23 cellular contexts compared by ENCODE assay signal in the genomic region with DNA sequence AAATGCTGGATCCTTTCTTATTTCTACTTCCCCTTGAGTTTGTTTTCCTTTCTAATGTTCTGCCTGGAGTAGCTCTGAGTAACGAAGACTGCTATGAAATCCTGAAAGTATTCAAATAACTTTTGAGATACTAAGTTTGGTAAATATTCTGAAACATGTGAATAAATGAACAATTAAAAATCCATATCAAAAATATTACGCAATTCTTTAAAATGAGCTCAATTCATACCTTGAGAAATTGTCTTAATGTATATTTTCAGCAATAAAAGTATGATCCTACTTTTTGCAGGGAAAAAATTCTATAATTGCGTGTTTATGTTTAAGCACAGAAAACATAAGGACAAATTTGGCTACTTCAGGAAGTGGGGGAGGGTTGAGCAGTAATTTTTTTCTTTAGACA. TPM values are rescaled to one million over a fixed set of nuclear protein-coding genes. Genes with fewer than 3 reads are reported as not detected.
DNase-seq lines count a peak whose midpoint lies in the region; ATAC-seq and TF ChIP-seq lines count a peak whose summit lies in the region.
"Had no signal": no experiment of that assay in that cellular context is flagged by ENCODE, and none has a peak within 500 bp of the region (broad histone marks: within the 10 kb centered on the region; RNA-seq: fewer than 3 reads in every experiment).

No MANE protein-coding gene starts in this region.

- BruUV-seq in IMR-90 (replicated peaks; lab: Mats Ljungman, UMichigan) = no TSS peak

- H3K9me3 Mint-ChIP-seq in chondrocyte (ENCODE audit: low read depth) = peaks cover 15% of the 10 kb centered on the region
- peaks cover 33% of the 10 kb centered on the region for H3K9me3 Mint-ChIP-seq in nephron

- peaks cover 26 to 38% of the 10 kb centered on the region in 2 experiments for H3K79me1 ChIP-seq in IMR-90 (ENCODE audit: low read depth in 1 of 2, low read length in 2 of 2)

- H3K4me3 Mint-ChIP-seq in chondrocyte (ENCODE audit: unreplicated experiment) (no peak overlapping the region), nephron (peak overlapping the region; percentile 43 to 72 (median 55))
- H3K4me3 Mint-ChIP-seq: CD8-positive, alpha-beta T cell had no signal

- no peak overlapping the region for H2AFZ ChIP-seq in IMR-90 (replicated peaks; ENCODE audit: low read length, poor library complexity)
- H2AFZ ChIP-seq: GM23248 had no signal

- H3K9ac ChIP-seq in IMR-90 (ENCODE audit: low read depth, low read length) = no peak overlapping the region
- H3K9ac ChIP-seq: BLaER1 treated with 17β-estradiol and CSF1 and Interleukin-3, amounts not matched to agents 10 nM and 100 nM; GM23248 had no signal

- no CpG with 5 or more reads among the region's 3 CpGs for WGBS in IMR-90 (ENCODE audit: extremely low coverage in 2 of 2, insufficient read length in 1 of 2), 2 experiments
- 92% methylated on average over 3 of the region's 3 CpGs for WGBS in suprapubic skin

- H3K27me3 Mint-ChIP-seq in chondrocyte (ENCODE audit: low read depth) (no peaks in the 10 kb centered on the region), nephron (ENCODE audit: low read depth) (no peaks in the 10 kb centered on the region)

- no peak overlapping the region for H4K8ac ChIP-seq in IMR-90 (ENCODE audit: low read depth in 2 of 2, low read length in 2 of 2)

- POLR2A ChIA-PET in IMR-90 (lab: Charles Lee; ENCODE audit: unreplicated experiment) = no interaction called here
- POLR2A ChIA-PET in HEK293T (lab: Yijun Ruan, JAX) = interaction anchor here (9.0 kb wide), 1 partner anchor 13 kb away, joined by 60 read pairs; the partner anchor contains the start of gene TCAF1

- H3K9me3 ChIP-seq in IMR-90 (ENCODE audit: control insufficient read depth, insufficient read depth, low read length) (no peaks in the 10 kb centered on the region), suprapubic skin (no peaks in the 10 kb centered on the region)
- H3K9me3 ChIP-seq: HAP-1 had no signal

- no peak for ATAC-seq in IMR-90 (ENCODE audit: low read depth)
- no peak for ATAC-seq in HG02610 (IDR thresholded peaks at IDR 0.05; ENCODE audit: unreplicated experiment)
- ATAC-seq: CD8-positive, alpha-beta T cell had no signal

- TF ChIP-seq CTCF in IMR-90 (conservative IDR thresholded peaks at IDR 0.05; ENCODE audit: low read depth, low read length) (no peak), chondrocyte (IDR thresholded peaks at IDR 0.05) (no peak), nephron (IDR thresholded peaks at IDR 0.05; ENCODE audit: unreplicated experiment in 3 of 3) (no peak), suprapubic skin (IDR thresholded peaks at IDR 0.05) (no peak)

- peaks cover 8% of the 10 kb centered on the region for H3K4me1 ChIP-seq in IMR-90 (ENCODE audit: control insufficient read depth, insufficient read depth, low read length)
- H3K4me1 ChIP-seq in suprapubic skin = peaks cover 20% of the 10 kb centered on the region
- H3K4me1 ChIP-seq: HAP-1, SJCRH30 had no signal

- H3K23ac ChIP-seq in IMR-90 (ENCODE audit: low read depth, low read length) = no peak overlapping the region

- no peak for TF ChIP-seq EP300 in suprapubic skin (IDR thresholded peaks at IDR 0.05)

- no peak overlapping the region for H2BK5ac ChIP-seq in IMR-90 (ENCODE audit: low read depth, low read length, poor library complexity, severe bottlenecking)

- H2BK15ac ChIP-seq in IMR-90 (ENCODE audit: low read depth, low read length) = no peak overlapping the region

- H3K36me3 Mint-ChIP-seq in chondrocyte (ENCODE audit: low read depth) (peaks cover 16% of the 10 kb centered on the region), nephron (ENCODE audit: low read depth) (peaks cover 40% of the 10 kb centered on the region)

- dilution Hi-C loops in IMR-90 (cut with HindIII; ENCODE audit: low sequenced_read_pairs, unreplicated experiment) = no loop called here

- H2AK5ac ChIP-seq in IMR-90 (ENCODE audit: low read depth, low read length) = no peak overlapping the region

- H3K4me2 ChIP-seq in IMR-90 (ENCODE audit: low read depth, low read length) = peak overlapping the region; percentile 41; the same call in 1 of the 2 replicates

- TF ChIP-seq POLR2A in IMR-90 (IDR thresholded peaks at IDR 0.05; ENCODE audit: low read depth, low read length) (no peak), suprapubic skin (IDR thresholded peaks at IDR 0.05) (no peak)

- in situ Hi-C loops in IMR-90 (cut with MboI; ENCODE audit: low sequenced_read_pairs) = loop anchor here (25.0 kb wide), 1 partner anchor 1325 kb away; no protein-coding TSS in a partner anchor

- no peak overlapping the region for H3K4ac ChIP-seq in IMR-90 (ENCODE audit: low read depth, low read length)

- no peak overlapping the region for H3K14ac ChIP-seq in IMR-90 (replicated peaks; ENCODE audit: low read depth, low read length)

- H4K5ac ChIP-seq in IMR-90 (ENCODE audit: low read depth, low read length) = no peak overlapping the region

- no peak overlapping the region for H2BK120ac ChIP-seq in IMR-90 (ENCODE audit: low read depth, low read length)

- H3K27ac ChIP-seq in IMR-90 (ENCODE audit: insufficient read depth, low read length) (no peak overlapping the region), suprapubic skin (no peak overlapping the region)
- H3K27ac ChIP-seq: BLaER1 treated with 17β-estradiol and CSF1 and Interleukin-3, amounts not matched to agents 10 nM and 100 nM; GM23248; SJCRH30 had no signal

- H3K9me1 ChIP-seq in IMR-90 (ENCODE audit: insufficient read depth, low read length) = peaks cover 2% of the 10 kb centered on the region; the same call in 1 of the 2 replicates

- H3K4me3 ChIP-seq in IMR-90 (ENCODE audit: insufficient read depth, low read depth, low read length) = no peak overlapping the region
- no peak overlapping the region for H3K4me3 ChIP-seq in suprapubic skin
- H3K4me3 ChIP-seq: BLaER1 treated with 17β-estradiol and CSF1 and Interleukin-3, amounts not matched to agents 10 nM and 100 nM; GM23248; HAP-1; SJCRH30 had no signal

- H3K56ac ChIP-seq in IMR-90 (ENCODE audit: extremely low read depth, insufficient read depth, low read length) = no peak overlapping the region

- H3K27me3 ChIP-seq in IMR-90 (ENCODE audit: control insufficient read depth, insufficient read depth, low read length) = no peaks in the 10 kb centered on the region
- no peaks in the 10 kb centered on the region for H3K27me3 ChIP-seq in suprapubic skin
- H3K27me3 ChIP-seq: BLaER1 treated with 17β-estradiol and CSF1 and Interleukin-3, amounts not matched to agents 10 nM and 100 nM; SJCRH30 had no signal

- H4K20me1 ChIP-seq in IMR-90 (ENCODE audit: insufficient read depth, low read length) = no peaks in the 10 kb centered on the region; the same call in 1 of the 2 replicates
- H4K20me1 ChIP-seq: BLaER1 treated with 17β-estradiol and CSF1 and Interleukin-3, amounts not matched to agents 10 nM and 100 nM had no signal

- intact Hi-C loops in IMR-90 (cut with micrococcal nuclease) = loop anchor here (10.0 kb wide), 1 partner anchor 128 kb away; no protein-coding TSS in a partner anchor

- no peak overlapping the region for H4K91ac ChIP-seq in IMR-90 (ENCODE audit: insufficient read depth, low read depth, low read length)

- H3K36me3 ChIP-seq in IMR-90 (ENCODE audit: control insufficient read depth, insufficient read depth, low read length) (peaks cover 3% of the 10 kb centered on the region; the same call in 1 of the 2 replicates), suprapubic skin (peaks cover 3% of the 10 kb centered on the region)
- H3K36me3 ChIP-seq: HAP-1 had no signal

- no peak for TF ChIP-seq RAD21 in IMR-90 (IDR thresholded peaks at IDR 0.05; ENCODE audit: low read length)

- no peak overlapping the region for H2AK9ac ChIP-seq in IMR-90 (replicated peaks; ENCODE audit: low read depth, low read length, poor library complexity)

- DNase-seq in IMR-90 = peak; percentile 19
- no peak for DNase-seq in chondrocyte (ENCODE audit: low spot score)
- DNase-seq in stimulated activated naive CD4-positive, alpha-beta T cell treated with Interleukin-2 at 50 U/mL for 16 hours (lab: John Stamatoyannopoulos, UW) = no peak
- DNase-seq in HEK293T (ENCODE audit: extremely low spot score) = no peak
- no peak for DNase-seq in suprapubic skin (ENCODE audit: low spot score in 2 of 2)
- DNase-seq: CD8-positive, alpha-beta T cell; DND-41; GM23248; MM.1S; NCI-H1092; NCI-H1436 treated with DMSO at 0.1 percent for 48 hours; NCI-H2029; NCI-H2227 treated with DMSO at 0.1 percent for 48 hours; NCI-H510A treated with DMSO at 0.1 percent for 48 hours; NCI-H82; SJCRH30 had no signal

- CTCF ChIA-PET in IMR-90 (lab: Yijun Ruan, JAX) (interaction anchor here (1.1 to 1.3 kb wide), 2 partner anchors 15 to 125 kb away, joined by 3 to 5 read pairs; partner anchors contain the start of gene TCAF1), HEK293T (lab: Yijun Ruan, JAX) (interaction anchor here (1.1 to 1.8 kb wide), 2 partner anchors 14 to 241 kb away, joined by 4 to 11 read pairs; partner anchors contain the start of gene TCAF1)

- H3K18ac ChIP-seq in IMR-90 (ENCODE audit: low read depth, low read length) = no peak overlapping the region

- H3K27ac Mint-ChIP-seq in chondrocyte (ENCODE audit: unreplicated experiment) (peak overlapping the region; percentile 71), nephron (peak overlapping the region; percentile 30 to 70 (median 31))
- H3K27ac Mint-ChIP-seq: CD8-positive, alpha-beta T cell had no signal

- peaks cover 46% of the 10 kb centered on the region for H3K4me1 Mint-ChIP-seq in chondrocyte (ENCODE audit: low read depth)
- H3K4me1 Mint-ChIP-seq in nephron = peaks cover 23% of the 10 kb centered on the region

- no peak overlapping the region for H2BK20ac ChIP-seq in IMR-90 (ENCODE audit: low read depth, low read length)

TF ChIP-seq in IMR-90, 13 proteins besides CTCF, POLR2A, EP300 and RAD21 (continues in another document):
- TF ChIP-seq CHD1 (IDR thresholded peaks at IDR 0.05; ENCODE audit: low read depth, low read length) = no peak

TF ChIP-seq in HEK293T, 16 proteins besides CTCF, POLR2A, EP300 and RAD21 (continues in another document):
- TF ChIP-seq ELF4 (IDR thresholded peaks at IDR 0.05) = no peak
- TF ChIP-seq FOXK2 (IDR thresholded peaks at IDR 0.05) = no peak
- no peak for TF ChIP-seq NFRKB (IDR thresholded peaks at IDR 0.05)
- TF ChIP-seq SUZ12 (IDR thresholded peaks at IDR 0.05) = no peak
- TF ChIP-seq TARDBP (IDR thresholded peaks at IDR 0.05) = no peak

RNA-seq across cellular contexts. Expression of gene TCAF1, which starts 14.9 kb away (rescaled TPM):
- total RNA-seq in IMR-90 (2012; rRNA removed) (86.4 and 91.8 TPM in 2 replicates), chondrocyte (106 to 127 TPM (median 109 TPM) in 3 replicates), suprapubic skin (10 to 100 TPM; 26.6 to 56.7 (median 30.7) TPM)
- 35.1 and 39.3 TPM in 2 replicates for polyA plus RNA-seq in IMR-90 (2012; rRNA removed)
- 16.5 and 29.2 TPM in 2 replicates for polyA plus RNA-seq in IMR-90 (2012; cell fraction: cytosol; rRNA removed)
- 16.6 and 19.7 TPM in 2 replicates for polyA plus RNA-seq in IMR-90 (2012; cell fraction: nucleus; rRNA removed; ENCODE audit: low replicate concordance)

RNA-seq across cellular contexts. Expression of gene OR2F2, which starts 48.0 kb away (rescaled TPM):
- total RNA-seq in IMR-90 (2012; rRNA removed) (not detected in 2 replicates), chondrocyte (not detected in 3 replicates), suprapubic skin (not detected)
- polyA plus RNA-seq in IMR-90 (2012; rRNA removed) = not detected in 2 replicates
- polyA plus RNA-seq in IMR-90 (2012; cell fraction: cytosol; rRNA removed) = not detected in 2 replicates
- polyA plus RNA-seq in IMR-90 (2012; cell fraction: nucleus; rRNA removed; ENCODE audit: low replicate concordance) = not detected in 2 replicates
- total RNA-seq: CD8-positive, alpha-beta T cell; G401; GM23248; LHCN-M2; OCI-LY7; SJCRH30 had no signal
- polyA plus RNA-seq: GM23248 had no signal
